ENCODE assay signal across 8 cellular contexts in the genomic region with DNA sequence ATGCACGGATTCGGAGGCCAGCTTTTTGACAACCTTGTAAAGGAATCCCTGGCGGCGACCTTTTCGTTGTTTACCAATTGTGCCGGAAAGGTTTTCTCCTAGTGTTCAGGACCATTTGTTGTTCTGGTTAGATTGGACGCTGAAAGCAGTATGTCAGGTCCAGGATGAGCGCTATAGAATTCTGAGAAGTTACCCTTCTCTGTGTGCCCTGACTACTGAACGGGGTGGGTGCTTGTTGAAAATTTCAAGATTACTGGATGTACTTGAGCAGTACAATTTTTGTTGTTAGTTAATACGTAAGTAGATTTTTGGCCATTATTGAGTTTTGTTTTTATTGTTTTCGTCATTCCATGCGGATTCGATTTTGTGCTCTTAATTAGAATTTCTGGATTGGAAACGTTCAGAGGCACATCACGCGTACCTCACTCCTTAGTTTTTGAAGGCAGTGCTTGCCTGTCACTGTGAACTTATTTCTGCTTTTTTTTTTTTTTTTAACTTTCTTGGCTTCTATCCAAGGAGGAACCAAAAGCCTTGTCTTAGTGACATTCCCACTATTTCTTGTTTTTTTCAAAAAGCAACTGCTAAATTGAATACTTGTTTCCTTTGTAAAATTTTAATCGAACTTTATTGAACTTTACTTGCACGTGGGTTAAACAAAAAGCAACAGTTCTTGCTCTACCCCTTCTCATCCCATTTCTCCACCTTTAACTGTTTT. TPM values are rescaled to one million over a fixed set of nuclear protein-coding genes. Genes with fewer than 3 reads are reported as not detected.
DNase-seq lines count a peak whose midpoint lies in the region; ATAC-seq and TF ChIP-seq lines count a peak whose summit lies in the region.

No MANE protein-coding gene starts in this region.

- peak overlapping the region; percentile 88 to 97 (median 96) for H3K27ac ChIP-seq in gastrocnemius medialis

- ATAC-seq in HG02981 (IDR thresholded peaks at IDR 0.05; ENCODE audit: unreplicated experiment) (peak; percentile 4), WTC11 (peak; percentile 5; the same call in 1 of the 2 replicates), left cardiac atrium (peak; percentile 0 to 4), gastrocnemius medialis (peak; percentile 13 to 34)

- TF ChIP-seq CTCF in WTC11 (IDR thresholded peaks at IDR 0.05) (no peak), gastrocnemius medialis (IDR thresholded peaks at IDR 0.05 in 4 of 5, conservative IDR thresholded peaks at IDR 0.05 in 1 of 5) (no peak)

- TF ChIP-seq POLR2A in gastrocnemius medialis (IDR thresholded peaks at IDR 0.05): no peak

- no peaks in the 10 kb centered on the region for H3K27me3 ChIP-seq in gastrocnemius medialis

- DNase-seq in DMS53 treated with DMSO at 0.1 percent for 48 hours (lab: John Stamatoyannopoulos, UW; ENCODE audit: unreplicated experiment) (peak; percentile 43), DMS53 (lab: John Stamatoyannopoulos, UW) (no peak), WTC11 (ENCODE audit: low spot score) (no peak), left cardiac atrium (no peak), gastrocnemius medialis (no peak), GDM1 (lab: John Stamatoyannopoulos, UW) (no peak), LoVo (ENCODE audit: low spot score) (no peak)

- H3K27me3 Mint-ChIP-seq in WTC11 (ENCODE audit: low read depth): no peaks in the 10 kb centered on the region

- peak overlapping the region; percentile 70 to 90 (median 80) for H3K4me3 ChIP-seq in gastrocnemius medialis

- H3K9me3 Mint-ChIP-seq in WTC11: no peaks in the 10 kb centered on the region

- H3K9me3 ChIP-seq in gastrocnemius medialis: no peaks in the 10 kb centered on the region

- peaks cover 19% of the 10 kb centered on the region for H3K36me3 Mint-ChIP-seq in WTC11

- H3K4me3 Mint-ChIP-seq in WTC11: peak overlapping the region; percentile 96

- POLR2A ChIA-PET in WTC11 (lab: Charles Lee): no interaction called here

- CTCF ChIA-PET in WTC11 (lab: Charles Lee): interaction anchor here (1.3 to 1.9 kb wide), 2 partner anchors 69 to 202 kb away, joined by 5 to 9 read pairs; no protein-coding TSS in a partner anchor

- intact Hi-C loops in left cardiac atrium (cut with DNase I): no loop called here
- intact Hi-C loops in gastrocnemius medialis (cut with DNase I; ENCODE audit: low total_unique reads): loop anchor here (5.0 kb wide), 2 partner anchors 177 to 1252 kb away; partner anchors contain the start of genes CFAP61, CRNKL1 and KIZ

- H3K36me3 ChIP-seq in gastrocnemius medialis: peaks cover 0 to 7% of the 10 kb centered on the region in 2 donors

- in situ Hi-C loops in gastrocnemius medialis (cut with MboI; ENCODE audit: low sequenced_read_pairs in 4 of 4): no loop called here

- H3K27ac Mint-ChIP-seq in WTC11: peak overlapping the region; percentile 82

- H3K4me1 ChIP-seq in gastrocnemius medialis: peaks cover 16 to 17% of the 10 kb centered on the region in 2 donors

- H3K4me1 Mint-ChIP-seq in WTC11: peaks cover 28% of the 10 kb centered on the region

TF ChIP-seq in WTC11, 78 proteins besides CTCF, POLR2A, EP300 and RAD21:
- TF ChIP-seq NR1H2 (CRISPR knock-in tag; IDR thresholded peaks at IDR 0.05): no peak
- TF ChIP-seq, protein P1, sequence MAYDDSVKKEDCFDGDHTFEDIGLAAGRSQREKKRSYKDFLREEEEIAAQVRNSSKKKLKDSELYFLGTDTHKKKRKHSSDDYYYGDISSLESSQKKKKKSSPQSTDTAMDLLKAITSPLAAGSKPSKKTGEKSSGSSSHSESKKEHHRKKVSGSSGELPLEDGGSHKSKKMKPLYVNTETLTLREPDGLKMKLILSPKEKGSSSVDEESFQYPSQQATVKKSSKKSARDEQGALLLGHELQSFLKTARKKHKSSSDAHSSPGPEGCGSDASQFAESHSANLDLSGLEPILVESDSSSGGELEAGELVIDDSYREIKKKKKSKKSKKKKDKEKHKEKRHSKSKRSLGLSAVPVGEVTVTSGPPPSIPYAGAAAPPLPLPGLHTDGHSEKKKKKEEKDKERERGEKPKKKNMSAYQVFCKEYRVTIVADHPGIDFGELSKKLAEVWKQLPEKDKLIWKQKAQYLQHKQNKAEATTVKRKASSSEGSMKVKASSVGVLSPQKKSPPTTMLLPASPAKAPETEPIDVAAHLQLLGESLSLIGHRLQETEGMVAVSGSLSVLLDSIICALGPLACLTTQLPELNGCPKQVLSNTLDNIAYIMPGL (CRISPR knock-in tag; IDR thresholded peaks at IDR 0.05): no peak

RNA-seq across cellular contexts. Expression of gene XRN2, which starts 0.9 kb away (rescaled TPM):
- 100 to 118 TPM (median 101 TPM) in 3 replicates for total RNA-seq in WTC11 (2021)
- total RNA-seq in left cardiac atrium: 10 to 100 TPM; 37.1 to 43.6 TPM
- total RNA-seq in gastrocnemius medialis: 10 to 100 TPM; 42.0 to 68.4 (median 52.3) TPM
